9 cellular contexts compared by ENCODE assay signal in the genomic region with DNA sequence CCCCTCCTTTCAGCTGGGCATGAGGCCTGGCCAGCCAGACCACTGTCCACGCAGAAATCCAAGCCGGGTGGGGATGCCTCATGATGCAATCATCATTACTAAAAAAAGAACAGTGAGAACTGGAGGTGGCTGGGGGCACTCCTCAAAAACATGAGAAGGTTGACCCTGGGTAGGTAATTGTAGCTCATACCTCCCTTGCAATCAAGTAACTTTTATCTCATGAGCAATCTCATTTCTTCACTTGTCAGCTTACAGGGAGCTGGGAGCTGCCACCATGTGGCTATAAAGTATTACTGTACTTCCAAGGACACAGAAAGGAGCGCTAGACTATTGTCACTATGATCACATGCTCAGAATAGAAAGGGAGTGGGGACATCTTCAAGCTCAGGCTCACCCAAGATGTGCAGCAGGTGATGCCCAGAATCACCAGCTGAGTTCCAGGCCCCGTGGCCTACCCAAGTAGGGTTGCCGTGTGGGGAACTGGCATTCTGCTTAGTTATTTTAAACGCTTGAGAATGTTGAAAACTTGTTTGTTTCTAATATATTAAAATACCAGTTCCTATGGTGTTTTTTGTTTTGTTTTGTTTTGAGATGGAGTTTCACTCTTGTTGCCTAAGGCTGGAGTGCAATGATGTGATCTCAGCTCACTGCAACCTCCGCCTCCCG. TPM values are rescaled to one million over a fixed set of nuclear protein-coding genes. Genes with fewer than 3 reads are reported as not detected.
A peak's percentile ranks its signal among the peaks of the same experiment; 100 is the strongest.
DNase-seq lines count a peak whose midpoint lies in the region; ATAC-seq, FAIRE-seq and TF ChIP-seq lines count a peak whose summit lies in the region.
"Had no signal": no experiment of that assay in that cellular context is flagged by ENCODE, and none has a peak within 500 bp of the region (broad histone marks: within the 10 kb centered on the region; RNA-seq: fewer than 3 reads in every experiment).

No MANE protein-coding gene starts in this region.

- H3K9me3 ChIP-seq in gastroesophageal sphincter = no peaks in the 10 kb centered on the region

- no peak overlapping the region for H3K27ac ChIP-seq in gastroesophageal sphincter

- TF ChIP-seq EP300 in gastroesophageal sphincter (IDR thresholded peaks at IDR 0.05) = no peak

- DNase-seq in COR-L47 (lab: John Stamatoyannopoulos, UW) (peak; percentile 17), HTR-8/SVneo (ENCODE audit: insufficient read length, low spot score) (peak; percentile 61), SIG-M5 (lab: John Stamatoyannopoulos, UW) (peak; percentile 30), left kidney (ENCODE audit: low read depth, low spot score) (peak; percentile 59), AG08396 (ENCODE audit: low spot score) (no peak)
- no peak for DNase-seq in stimulated activated naive CD4-positive, alpha-beta T cell treated with Interleukin-2 at 50 U/mL for 16 hours (lab: John Stamatoyannopoulos, UW)

- H3K27me3 ChIP-seq in gastroesophageal sphincter = no peaks in the 10 kb centered on the region

- no peak for TF ChIP-seq CTCF in gastroesophageal sphincter (IDR thresholded peaks at IDR 0.05)

- H3K4me1 ChIP-seq in gastroesophageal sphincter = no peaks in the 10 kb centered on the region

- no peak for ATAC-seq in GM19463 (IDR thresholded peaks at IDR 0.05; ENCODE audit: unreplicated experiment)
- ATAC-seq in gastroesophageal sphincter = no peak

- no peak overlapping the region for H3K4me3 ChIP-seq in gastroesophageal sphincter

- peak; percentile 74 for FAIRE-seq in HTR-8/SVneo (lab: Jason Lieb, UNC)
- FAIRE-seq: astrocyte had no signal

- TF ChIP-seq POLR2A in gastroesophageal sphincter (IDR thresholded peaks at IDR 0.05) = no peak

- peaks cover 0 to 32% of the 10 kb centered on the region in 2 donors for H3K36me3 ChIP-seq in gastroesophageal sphincter

- 89 to 91% methylated on average over 6 of the region's 8 CpGs for WGBS in gastroesophageal sphincter (ENCODE audit: low coverage in 1 of 2), 2 donors

RNA-seq across cellular contexts. Expression of a gene that starts 3.0 kb away (rescaled TPM):
- 1 to 10 TPM in 1 of 4 donors, under 1 TPM in 3; 0.39 to 1.1 (median 0.78) TPM for total RNA-seq in gastroesophageal sphincter

RNA-seq across cellular contexts. Expression of a gene that starts 15.1 kb away (rescaled TPM):
- 10 to 100 TPM in 3 of 4 donors, 1 to 10 TPM in 1; 8.1 to 22.6 (median 13.4) TPM for total RNA-seq in gastroesophageal sphincter

RNA-seq across cellular contexts. Expression of a gene that starts 15.2 kb away (rescaled TPM):
- 10 to 100 TPM in 2 of 4 donors, 1 to 10 TPM in 2; 6.8 to 18.9 (median 10.3) TPM for total RNA-seq in gastroesophageal sphincter

RNA-seq across cellular contexts. Expression of a gene that starts 21.8 kb away (rescaled TPM):
- total RNA-seq in gastroesophageal sphincter = 1 to 10 TPM in 3 of 4 donors, under 1 TPM in 1; 0.89 to 4.7 (median 2.0) TPM

Comparison
In these comparisons a context has a peak if more than half of its experiments do, and no peak if none do; other contexts are left out.
1. DNase-seq: peak in COR-L47 (single experiment), HTR-8/SVneo (single experiment), SIG-M5 (single experiment) and left kidney (single experiment); none in stimulated activated naive CD4-positive, alpha-beta T cell treated with Interleukin-2 at 50 U/mL for 16 hours (single experiment) and AG08396 (single experiment).